ENCODE assay signal across 8 cellular contexts in genomic region chr10:43683451-43684197, GRCh38. TPM values are rescaled to one million over a fixed set of nuclear protein-coding genes. Genes with fewer than 3 reads are reported as not detected.
DNase-seq lines count a peak whose midpoint lies in the region; ATAC-seq and TF ChIP-seq lines count a peak whose summit lies in the region.

No MANE protein-coding gene starts in this region.

- TF ChIP-seq CTCF in NB4 (IDR thresholded peaks at IDR 0.05; ENCODE audit: low read depth, low read length) (peak; percentile 70), vagina (IDR thresholded peaks at IDR 0.05) (no peak)

- no peak overlapping the region for H3K4me3 Mint-ChIP-seq in activated CD4-positive, alpha-beta T cell treated with anti-CD3 and anti-CD28 coated beads for 36 hours
- no peak overlapping the region for H3K4me3 Mint-ChIP-seq in stimulated activated memory B cell treated with anti-CD40 and anti-IgM and Interleukin-4, amounts not matched to agents 10 μg/mL and 1 μg/mL and 100 μg/mL, for 72 hours

- no peaks in the 10 kb centered on the region for H3K9me3 ChIP-seq in vagina

- no peaks in the 10 kb centered on the region for H3K9me3 Mint-ChIP-seq in activated CD4-positive, alpha-beta T cell treated with anti-CD3 and anti-CD28 coated beads for 36 hours (ENCODE audit: low read depth)
- no peaks in the 10 kb centered on the region for H3K9me3 Mint-ChIP-seq in stimulated activated memory B cell treated with anti-CD40 and anti-IgM and Interleukin-4, amounts not matched to agents 10 μg/mL and 1 μg/mL and 100 μg/mL, for 72 hours

- peaks cover 29% of the 10 kb centered on the region for H3K27me3 Mint-ChIP-seq in activated CD4-positive, alpha-beta T cell treated with anti-CD3 and anti-CD28 coated beads for 36 hours
- peaks cover 65% of the 10 kb centered on the region for H3K27me3 Mint-ChIP-seq in stimulated activated memory B cell treated with anti-CD40 and anti-IgM and Interleukin-4, amounts not matched to agents 10 μg/mL and 1 μg/mL and 100 μg/mL, for 72 hours

- H3K4me3 ChIP-seq in NB4 (ENCODE audit: low read depth, low read length): no peak overlapping the region
- no peak overlapping the region for H3K4me3 ChIP-seq in vagina

- H3K27ac Mint-ChIP-seq in activated CD4-positive, alpha-beta T cell treated with anti-CD3 and anti-CD28 coated beads for 36 hours: no peak overlapping the region
- H3K27ac Mint-ChIP-seq in stimulated activated memory B cell treated with anti-CD40 and anti-IgM and Interleukin-4, amounts not matched to agents 10 μg/mL and 1 μg/mL and 100 μg/mL, for 72 hours: no peak overlapping the region

- intact Hi-C loops in activated CD4-positive, alpha-beta T cell treated with anti-CD3 and anti-CD28 coated beads for 36 hours (cut with DNase I, micrococcal nuclease): no loop called here
- intact Hi-C loops in vagina (cut with DNase I): loop anchor here (5.0 kb wide), 1 partner anchor 629 kb away; no protein-coding TSS in a partner anchor

- ATAC-seq in activated CD4-positive, alpha-beta T cell treated with anti-CD3 and anti-CD28 coated beads for 36 hours: peak; percentile 80
- no peak for ATAC-seq in GM19328 (IDR thresholded peaks at IDR 0.05; ENCODE audit: unreplicated experiment)
- ATAC-seq in stimulated activated memory B cell treated with anti-CD40 and anti-IgM and Interleukin-4, amounts not matched to agents 10 μg/mL and 1 μg/mL and 100 μg/mL, for 72 hours: no peak

- no peak for TF ChIP-seq POLR2A in NB4 (IDR thresholded peaks at IDR 0.05; ENCODE audit: extremely low read depth, insufficient read length)
- TF ChIP-seq POLR2A in vagina (IDR thresholded peaks at IDR 0.05): no peak

- no peaks in the 10 kb centered on the region for H3K36me3 Mint-ChIP-seq in activated CD4-positive, alpha-beta T cell treated with anti-CD3 and anti-CD28 coated beads for 36 hours (ENCODE audit: low read depth)
- no peaks in the 10 kb centered on the region for H3K36me3 Mint-ChIP-seq in stimulated activated memory B cell treated with anti-CD40 and anti-IgM and Interleukin-4, amounts not matched to agents 10 μg/mL and 1 μg/mL and 100 μg/mL, for 72 hours

- peaks cover 2% of the 10 kb centered on the region for H3K4me1 Mint-ChIP-seq in activated CD4-positive, alpha-beta T cell treated with anti-CD3 and anti-CD28 coated beads for 36 hours
- no peaks in the 10 kb centered on the region for H3K4me1 Mint-ChIP-seq in stimulated activated memory B cell treated with anti-CD40 and anti-IgM and Interleukin-4, amounts not matched to agents 10 μg/mL and 1 μg/mL and 100 μg/mL, for 72 hours

- CTCF ChIA-PET in activated CD4-positive, alpha-beta T cell treated with anti-CD3 and anti-CD28 coated beads for 36 hours (lab: Charles Lee): interaction anchor here (0.6 to 2.1 kb wide), 8 partner anchors 11 to 510 kb away, joined by 3 to 17 read pairs (median 3); no protein-coding TSS in a partner anchor

- H3K4me1 ChIP-seq in vagina: peaks cover 11% of the 10 kb centered on the region

- H3K36me3 ChIP-seq in vagina: no peaks in the 10 kb centered on the region

- no peak overlapping the region for H3K27ac ChIP-seq in vagina

- DNase-seq in activated CD4-positive, alpha-beta T cell treated with anti-CD3 and anti-CD28 coated beads for 36 hours: peak; percentile 57
- DNase-seq in activated CD4-positive, alpha-beta T cell treated with anti-CD3 and anti-CD28 coated beads, Interleukin-2, amount 50 U/mL, for 4 hours: no peak
- DNase-seq in NB4 (ENCODE audit: low read depth) (peak; percentile 49), dermis blood vessel endothelial cell (peak; percentile 42), vagina (ENCODE audit: extremely low spot score in 2 of 2) (no peak)
- peak; percentile 18 for DNase-seq in stimulated activated CD4-positive, alpha-beta T cell treated with anti-CD3 and anti-CD28 coated beads, Interleukin-4, amount 100 ng/mL, for 1 hour

- POLR2A ChIA-PET in activated CD4-positive, alpha-beta T cell treated with anti-CD3 and anti-CD28 coated beads for 36 hours (lab: Charles Lee): no interaction called here

- H3K27me3 ChIP-seq in vagina: no peaks in the 10 kb centered on the region

RNA-seq across cellular contexts. Expression of gene ZNF32, which starts 34.9 kb away (rescaled TPM):
- total RNA-seq in activated CD4-positive, alpha-beta T cell treated with anti-CD3 and anti-CD28 coated beads for 36 hours: 10 to 100 TPM; 14.1 to 15.2 TPM
- total RNA-seq in dermis blood vessel endothelial cell: 14.1 and 34.4 TPM in 2 replicates
- 51.1 TPM for total RNA-seq in vagina

Comparison
In these comparisons a context has a peak if more than half of its experiments do, and no peak if none do; other contexts are left out.
1. DNase-seq: peak in activated CD4-positive, alpha-beta T cell treated with anti-CD3 and anti-CD28 coated beads for 36 hours (single experiment), NB4 (single experiment), dermis blood vessel endothelial cell (single experiment) and stimulated activated CD4-positive, alpha-beta T cell treated with anti-CD3 and anti-CD28 coated beads, Interleukin-4, amount 100 ng/mL, for 1 hour (single experiment); none in activated CD4-positive, alpha-beta T cell treated with anti-CD3 and anti-CD28 coated beads, Interleukin-2, amount 50 U/mL, for 4 hours (0 of 2) and vagina (0 of 2).